In genomic region chr5:176870110-176870591, GRCh38 we compare ENCODE assay signal across 9 cellular contexts. TPM values are rescaled to one million over a fixed set of nuclear protein-coding genes. Genes with fewer than 3 reads are reported as not detected.
A peak's percentile ranks its signal among the peaks of the same experiment; 100 is the strongest.
DNase-seq lines count a peak whose midpoint lies in the region; ATAC-seq and TF ChIP-seq lines count a peak whose summit lies in the region.
"Had no signal": no experiment of that assay in that cellular context is flagged by ENCODE, and none has a peak within 500 bp of the region (broad histone marks: within the 10 kb centered on the region; RNA-seq: fewer than 3 reads in every experiment).

No MANE protein-coding gene starts in this region.

- peak; percentile 19 for DNase-seq in activated naive CD4-positive, alpha-beta T cell treated with anti-CD3 and anti-CD28 coated beads for 36 hours
- no peak for DNase-seq in activated naive CD4-positive, alpha-beta T cell treated with anti-CD3 and anti-CD28 coated beads, Interleukin-2, amount 50 U/mL, for 16 hours
- DNase-seq in left ventricle myocardium inferior, result no peak
- DNase-seq in type B pancreatic cell (ENCODE audit: extremely low spot score, unreplicated experiment), result no peak
- no peak for DNase-seq in activated T-helper 1 cell treated with anti-CD3 and anti-CD28 coated beads, Interleukin-12 subunit alpha, Interleukin-12 subunit beta, Interleukin-2, Interleukin-4 antibody, amounts not matched to agents 30 ng/mL and 10 ng/mL and 1 ng/mL, durations not matched to agents 14 hours and 24 hours and 36 hours (ENCODE audit: low spot score)

- peaks cover 4% of the 10 kb centered on the region for H3K9me3 Mint-ChIP-seq in activated naive CD4-positive, alpha-beta T cell treated with anti-CD3 and anti-CD28 coated beads for 36 hours
- H3K9me3 Mint-ChIP-seq in type B pancreatic cell, result no peaks in the 10 kb centered on the region
- peaks cover 10% of the 10 kb centered on the region for H3K9me3 Mint-ChIP-seq in activated T-helper 1 cell treated with anti-CD3 and anti-CD28 coated beads, Interleukin-12 subunit alpha, Interleukin-12 subunit beta, Interleukin-2, Interleukin-4 antibody, amounts not matched to agents 30 ng/mL and 10 ng/mL and 1 ng/mL, durations not matched to agents 14 hours and 24 hours and 36 hours

- CTCF ChIA-PET in activated naive CD4-positive, alpha-beta T cell treated with anti-CD3 and anti-CD28 coated beads for 36 hours (lab: Charles Lee), result no interaction called here

- H3K9me3 ChIP-seq in left ventricle myocardium inferior (replicated peaks), result no peaks in the 10 kb centered on the region

- no peaks in the 10 kb centered on the region for H3K4me1 ChIP-seq in left ventricle myocardium inferior

- peaks cover 76% of the 10 kb centered on the region for H3K27me3 ChIP-seq in left ventricle myocardium inferior (ENCODE audit: low read depth)

- H3K4me3 Mint-ChIP-seq in activated naive CD4-positive, alpha-beta T cell treated with anti-CD3 and anti-CD28 coated beads for 36 hours, result no peak overlapping the region
- no peak overlapping the region for H3K4me3 Mint-ChIP-seq in type B pancreatic cell
- H3K4me3 Mint-ChIP-seq in activated T-helper 1 cell treated with anti-CD3 and anti-CD28 coated beads, Interleukin-12 subunit alpha, Interleukin-12 subunit beta, Interleukin-2, Interleukin-4 antibody, amounts not matched to agents 30 ng/mL and 10 ng/mL and 1 ng/mL, durations not matched to agents 14 hours and 24 hours and 36 hours, result no peak overlapping the region
- H3K4me3 Mint-ChIP-seq: activated T-helper 17 cell treated with anti-CD3 and anti-CD28 coated beads, Interleukin-2, amount 50 U/mL, for 72 hours had no signal

- intact Hi-C loops in activated naive CD4-positive, alpha-beta T cell treated with anti-CD3 and anti-CD28 coated beads for 36 hours (cut with micrococcal nuclease), result no loop called here
- intact Hi-C loops in left ventricle myocardium inferior (cut with micrococcal nuclease), result no loop called here
- intact Hi-C loops in activated T-helper 1 cell treated with anti-CD3 and anti-CD28 coated beads, Interleukin-12 subunit alpha, Interleukin-12 subunit beta, Interleukin-2, Interleukin-4 antibody, amounts not matched to agents 30 ng/mL and 10 ng/mL and 1 ng/mL, durations not matched to agents 14 hours and 24 hours and 36 hours (cut with micrococcal nuclease), result no loop called here

- H3K27ac ChIP-seq in left ventricle myocardium inferior (replicated peaks), result no peak overlapping the region

- H3K27ac Mint-ChIP-seq in activated naive CD4-positive, alpha-beta T cell treated with anti-CD3 and anti-CD28 coated beads for 36 hours, result no peak overlapping the region
- H3K27ac Mint-ChIP-seq in type B pancreatic cell, result no peak overlapping the region
- no peak overlapping the region for H3K27ac Mint-ChIP-seq in activated T-helper 1 cell treated with anti-CD3 and anti-CD28 coated beads, Interleukin-12 subunit alpha, Interleukin-12 subunit beta, Interleukin-2, Interleukin-4 antibody, amounts not matched to agents 30 ng/mL and 10 ng/mL and 1 ng/mL, durations not matched to agents 14 hours and 24 hours and 36 hours
- H3K27ac Mint-ChIP-seq: activated T-helper 17 cell treated with anti-CD3 and anti-CD28 coated beads, Interleukin-2, amount 50 U/mL, for 72 hours had no signal

- ATAC-seq in SK-N-SH treated with all-trans-retinoic acid at 6 μM for 48 hours, result peak; percentile 81
- ATAC-seq in GM21576 (IDR thresholded peaks at IDR 0.05; ENCODE audit: unreplicated experiment), result no peak
- ATAC-seq in HG02870 (IDR thresholded peaks at IDR 0.05; ENCODE audit: unreplicated experiment), result no peak
- ATAC-seq: activated T-helper 17 cell treated with anti-CD3 and anti-CD28 coated beads, Interleukin-2, amount 50 U/mL, for 72 hours had no signal

- no peaks in the 10 kb centered on the region for H3K36me3 ChIP-seq in left ventricle myocardium inferior

- H3K4me1 Mint-ChIP-seq in activated naive CD4-positive, alpha-beta T cell treated with anti-CD3 and anti-CD28 coated beads for 36 hours (ENCODE audit: low read depth), result peaks cover 7% of the 10 kb centered on the region
- H3K4me1 Mint-ChIP-seq in type B pancreatic cell (ENCODE audit: unreplicated experiment), result peaks cover 13% of the 10 kb centered on the region
- H3K4me1 Mint-ChIP-seq in activated T-helper 1 cell treated with anti-CD3 and anti-CD28 coated beads, Interleukin-12 subunit alpha, Interleukin-12 subunit beta, Interleukin-2, Interleukin-4 antibody, amounts not matched to agents 30 ng/mL and 10 ng/mL and 1 ng/mL, durations not matched to agents 14 hours and 24 hours and 36 hours (ENCODE audit: low read depth), result peaks cover 2% of the 10 kb centered on the region
- H3K4me1 Mint-ChIP-seq: activated T-helper 17 cell treated with anti-CD3 and anti-CD28 coated beads, Interleukin-2, amount 50 U/mL, for 72 hours had no signal

- no peak overlapping the region for H3K4me3 ChIP-seq in left ventricle myocardium inferior

- H3K36me3 Mint-ChIP-seq in activated naive CD4-positive, alpha-beta T cell treated with anti-CD3 and anti-CD28 coated beads for 36 hours (ENCODE audit: low read depth), result no peaks in the 10 kb centered on the region
- no peaks in the 10 kb centered on the region for H3K36me3 Mint-ChIP-seq in type B pancreatic cell
- H3K36me3 Mint-ChIP-seq in activated T-helper 1 cell treated with anti-CD3 and anti-CD28 coated beads, Interleukin-12 subunit alpha, Interleukin-12 subunit beta, Interleukin-2, Interleukin-4 antibody, amounts not matched to agents 30 ng/mL and 10 ng/mL and 1 ng/mL, durations not matched to agents 14 hours and 24 hours and 36 hours (ENCODE audit: low read depth), result peaks cover 3% of the 10 kb centered on the region

- peaks cover 22% of the 10 kb centered on the region for H3K27me3 Mint-ChIP-seq in activated naive CD4-positive, alpha-beta T cell treated with anti-CD3 and anti-CD28 coated beads for 36 hours (ENCODE audit: low read depth)
- peaks cover 36% of the 10 kb centered on the region for H3K27me3 Mint-ChIP-seq in type B pancreatic cell
- peaks cover 13% of the 10 kb centered on the region for H3K27me3 Mint-ChIP-seq in activated T-helper 1 cell treated with anti-CD3 and anti-CD28 coated beads, Interleukin-12 subunit alpha, Interleukin-12 subunit beta, Interleukin-2, Interleukin-4 antibody, amounts not matched to agents 30 ng/mL and 10 ng/mL and 1 ng/mL, durations not matched to agents 14 hours and 24 hours and 36 hours (ENCODE audit: insufficient read depth)

- TF ChIP-seq CTCF in left ventricle myocardium inferior (IDR thresholded peaks at IDR 0.05; ENCODE audit: borderline replicate concordance), result peak; percentile 54
- TF ChIP-seq CTCF in type B pancreatic cell (conservative IDR thresholded peaks at IDR 0.05), result peak; percentile 63

TF ChIP-seq in SK-N-SH treated with all-trans-retinoic acid at 6 μM for 48 hours, 23 proteins besides CTCF, POLR2A, EP300 and RAD21 (continues in another document):
- TF ChIP-seq CSRNP3 (CRISPR knock-in tag; IDR thresholded peaks at IDR 0.05) (no peak), TSHZ2 (CRISPR knock-in tag; IDR thresholded peaks at IDR 0.05) (no peak), ZFP3 (CRISPR knock-in tag; IDR thresholded peaks at IDR 0.05) (no peak), TOX (CRISPR knock-in tag; IDR thresholded peaks at IDR 0.05; ENCODE audit: borderline replicate concordance) (no peak), SNAI2 (CRISPR knock-in tag; IDR thresholded peaks at IDR 0.05) (no peak)

RNA-seq across cellular contexts. Expression of gene HK3, which starts 29.0 kb away (rescaled TPM):
- not detected for total RNA-seq in activated naive CD4-positive, alpha-beta T cell treated with anti-CD3 and anti-CD28 coated beads for 36 hours
- total RNA-seq in left ventricle myocardium inferior, result 3.5 TPM
- total RNA-seq in type B pancreatic cell (ENCODE audit: low replicate concordance), result 0.77 TPM in 1 of 2 replicates, not detected in the other
- 0.44 and 0.51 TPM in 2 replicates for total RNA-seq in activated T-helper 1 cell treated with anti-CD3 and anti-CD28 coated beads, Interleukin-12 subunit alpha, Interleukin-12 subunit beta, Interleukin-2, Interleukin-4 antibody, amounts not matched to agents 30 ng/mL and 10 ng/mL and 1 ng/mL, durations not matched to agents 14 hours and 24 hours and 36 hours

RNA-seq across cellular contexts. Expression of gene UNC5A, which starts 59.8 kb away (rescaled TPM):
- not detected for total RNA-seq in activated naive CD4-positive, alpha-beta T cell treated with anti-CD3 and anti-CD28 coated beads for 36 hours
- total RNA-seq in left ventricle myocardium inferior (not detected), type B pancreatic cell (ENCODE audit: low replicate concordance) (1.4 and 1.7 TPM in 2 replicates)
- not detected in 2 replicates for total RNA-seq in activated T-helper 1 cell treated with anti-CD3 and anti-CD28 coated beads, Interleukin-12 subunit alpha, Interleukin-12 subunit beta, Interleukin-2, Interleukin-4 antibody, amounts not matched to agents 30 ng/mL and 10 ng/mL and 1 ng/mL, durations not matched to agents 14 hours and 24 hours and 36 hours
- total RNA-seq: activated T-helper 17 cell treated with anti-CD3 and anti-CD28 coated beads, Interleukin-2, amount 50 U/mL, for 72 hours had no signal
